In the genomic region with DNA sequence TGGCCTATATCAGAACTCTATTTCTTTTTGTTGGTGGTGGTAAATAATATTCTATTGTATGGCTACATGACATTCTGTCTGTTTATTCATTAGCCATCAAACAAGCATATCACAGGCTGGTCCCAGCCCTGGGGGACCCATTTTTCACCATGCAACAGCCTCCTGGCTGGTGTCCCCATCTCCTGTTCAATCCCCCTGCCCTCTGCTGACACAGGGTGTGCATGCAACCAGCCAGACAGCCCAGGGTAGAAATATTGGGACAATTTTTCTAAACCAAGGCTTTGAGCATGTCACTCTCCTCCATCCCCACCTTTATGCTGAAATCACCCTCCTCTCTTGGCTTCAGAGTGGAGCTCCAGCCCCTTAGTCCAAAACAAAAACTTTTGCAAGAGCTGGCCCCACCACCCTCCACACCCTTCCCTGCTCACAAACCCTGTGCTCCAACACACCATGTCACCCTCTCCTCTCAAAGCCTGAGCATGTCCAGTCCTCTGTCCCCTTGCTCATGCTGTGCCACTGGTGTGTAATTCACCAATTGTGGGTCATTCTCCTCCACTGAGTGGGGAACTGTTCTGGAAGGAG, we compare ENCODE assay signal across 1 cellular context.
TF ChIP-seq lines count a peak whose summit lies in the region.

No MANE protein-coding gene starts in this region.

TF ChIP-seq in A549, 52 proteins besides CTCF, POLR2A, EP300 and RAD21 (continued from another document):
- TF ChIP-seq, protein P1, sequence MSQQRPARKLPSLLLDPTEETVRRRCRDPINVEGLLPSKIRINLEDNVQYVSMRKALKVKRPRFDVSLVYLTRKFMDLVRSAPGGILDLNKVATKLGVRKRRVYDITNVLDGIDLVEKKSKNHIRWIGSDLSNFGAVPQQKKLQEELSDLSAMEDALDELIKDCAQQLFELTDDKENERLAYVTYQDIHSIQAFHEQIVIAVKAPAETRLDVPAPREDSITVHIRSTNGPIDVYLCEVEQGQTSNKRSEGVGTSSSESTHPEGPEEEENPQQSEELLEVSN (IDR thresholded peaks at IDR 0.05; ENCODE audit: borderline replicate concordance, low read depth): no peak
- TF ChIP-seq NR3C1 (IDR thresholded peaks at IDR 0.05): no peak
- TF ChIP-seq CHD4 (IDR thresholded peaks at IDR 0.05; ENCODE audit: borderline replicate concordance): no peak
- TF ChIP-seq RFX5 (IDR thresholded peaks at IDR 0.05): no peak
- TF ChIP-seq RNF2 (IDR thresholded peaks at IDR 0.05; ENCODE audit: borderline replicate concordance, low read depth): no peak
- TF ChIP-seq RARB (CRISPR knock-in tag; IDR thresholded peaks at IDR 0.05): no peak
- TF ChIP-seq BCL3 (IDR thresholded peaks at IDR 0.05): no peak
